Comparison of ENCODE assay signal across 9 cellular contexts in the genomic region with DNA sequence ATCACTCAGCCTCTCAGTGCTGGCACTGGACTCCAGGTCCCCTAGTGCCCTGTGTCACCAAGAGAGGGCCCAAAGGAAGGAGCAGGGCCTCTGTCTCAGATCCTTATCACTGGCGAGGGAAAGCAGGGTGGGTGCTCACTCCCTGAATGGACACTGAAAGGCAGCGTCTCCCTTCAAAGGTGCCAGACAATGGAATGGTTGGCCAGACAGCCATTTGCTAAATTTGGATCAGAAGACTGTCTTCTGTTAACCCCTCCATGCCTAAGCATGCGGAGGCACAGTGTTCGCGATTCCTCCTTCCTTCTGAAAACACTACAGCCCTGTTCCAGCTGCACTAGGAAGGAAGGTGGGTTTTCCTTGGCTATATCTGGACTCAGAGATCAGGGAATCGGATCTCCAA. TPM values are rescaled to one million over a fixed set of nuclear protein-coding genes. Genes with fewer than 3 reads are reported as not detected.
DNase-seq lines count a peak whose midpoint lies in the region; ATAC-seq and TF ChIP-seq lines count a peak whose summit lies in the region.
"Had no signal": no experiment of that assay in that cellular context is flagged by ENCODE, and none has a peak within 500 bp of the region (broad histone marks: within the 10 kb centered on the region; RNA-seq: fewer than 3 reads in every experiment).

No MANE protein-coding gene starts in this region.

- H3K36me3 ChIP-seq in GM23338 (ENCODE audit: insufficient read depth) (no peaks in the 10 kb centered on the region), iPS-15b (ENCODE audit: control insufficient read depth, insufficient read depth, low read length) (no peaks in the 10 kb centered on the region), smooth muscle cell (ENCODE audit: low read depth) (no peaks in the 10 kb centered on the region)

- TF ChIP-seq CTCF in GM23338 (conservative IDR thresholded peaks at IDR 0.05; ENCODE audit: low read depth in 2 of 2) (no peak), WI38 (IDR thresholded peaks at IDR 0.05; ENCODE audit: low read depth, low read length) (no peak), smooth muscle cell (IDR thresholded peaks at IDR 0.05; ENCODE audit: borderline replicate concordance, insufficient read depth, poor library complexity, severe bottlenecking) (no peak)

- H3K4me2 ChIP-seq in GM23338 (peak overlapping the region; percentile 56), smooth muscle cell (peak overlapping the region; percentile 87)

- no peaks in the 10 kb centered on the region for H3K9me2 ChIP-seq in GM23338 (ENCODE audit: insufficient read depth)

- DNase-seq in GM23338 (ENCODE audit: low spot score) = no peak
- no peak for DNase-seq in smooth muscle cell (lab: John Stamatoyannopoulos, UW; ENCODE audit: unreplicated experiment)
- DNase-seq in dedifferentiated amniotic fluid mesenchymal stem cell (ENCODE audit: extremely low spot score) = no peak
- DNase-seq in COR-L47 (lab: John Stamatoyannopoulos, UW) = no peak

- no peaks in the 10 kb centered on the region for H3K9me3 Mint-ChIP-seq in GM23338

- no peak overlapping the region for H3K9ac ChIP-seq in iPS-15b (ENCODE audit: low read depth, low read length)
- H3K9ac ChIP-seq in smooth muscle cell (ENCODE audit: low read depth) = no peak overlapping the region

- H4K20me1 ChIP-seq in GM23338 (replicated peaks; ENCODE audit: insufficient read depth) (peaks cover 10% of the 10 kb centered on the region; the same call in 1 of the 2 replicates), smooth muscle cell (ENCODE audit: low read depth) (no peaks in the 10 kb centered on the region)

- H3K79me2 ChIP-seq in GM23338 (replicated peaks; ENCODE audit: insufficient read depth) = no peaks in the 10 kb centered on the region
- H3K79me2 ChIP-seq in smooth muscle cell (ENCODE audit: low read depth) = no peaks in the 10 kb centered on the region

- no peaks in the 10 kb centered on the region; the same call in 2 of the 3 replicates for H3K36me3 Mint-ChIP-seq in GM23338 (ENCODE audit: low read depth)

- peak overlapping the region; percentile 81; the same call in 1 of the 2 replicates for H3K4me3 ChIP-seq in GM23338
- H3K4me3 ChIP-seq in WI38 (ENCODE audit: low read depth, low read length) = peak overlapping the region; percentile 20; the same call in 1 of the 2 replicates
- H3K4me3 ChIP-seq in iPS-15b (ENCODE audit: low read depth, low read length) = peak overlapping the region; percentile 85
- no peak overlapping the region for H3K4me3 ChIP-seq in smooth muscle cell

- H3K27ac ChIP-seq in GM23338 (ENCODE audit: low read depth) = no peak overlapping the region
- no peak overlapping the region for H3K27ac ChIP-seq in smooth muscle cell (ENCODE audit: low read depth)

- 84% methylated on average over 6 of the region's 6 CpGs for WGBS in smooth muscle cell (ENCODE audit: low lambda C conversion rate)

- ATAC-seq in GM23338 (no peak), HG03565 (IDR thresholded peaks at IDR 0.05; ENCODE audit: unreplicated experiment) (no peak), GM21786 (IDR thresholded peaks at IDR 0.05; ENCODE audit: unreplicated experiment) (no peak)

- H3K27me3 Mint-ChIP-seq in GM23338 (ENCODE audit: insufficient read depth, low read depth, poor library complexity) = peaks cover 50% of the 10 kb centered on the region

- H2AFZ ChIP-seq in GM23338 = 0 out of 2 replicates have a peak overlapping the region, but pooled peaks have one; percentile 68
- H2AFZ ChIP-seq in smooth muscle cell (ENCODE audit: low read depth) = no peak overlapping the region

- peaks cover 18% of the 10 kb centered on the region for H3F3A ChIP-seq in GM23338 (replicated peaks; ENCODE audit: low read depth)
- H3F3A ChIP-seq in smooth muscle cell (ENCODE audit: low read depth) = no peaks in the 10 kb centered on the region

- no peaks in the 10 kb centered on the region for H3K9me3 ChIP-seq in iPS-15b (ENCODE audit: control insufficient read depth, insufficient read depth, low read length)
- H3K9me3 ChIP-seq in smooth muscle cell (replicated peaks; ENCODE audit: low read depth) = no peaks in the 10 kb centered on the region

- H3K4me1 Mint-ChIP-seq in GM23338 = peaks cover 31% of the 10 kb centered on the region

- H3K27me3 ChIP-seq in GM23338 (ENCODE audit: insufficient read depth) = peaks cover 60% of the 10 kb centered on the region
- peaks cover 57% of the 10 kb centered on the region for H3K27me3 ChIP-seq in iPS-15b (ENCODE audit: control insufficient read depth, insufficient read depth, low read length)
- H3K27me3 ChIP-seq in smooth muscle cell (ENCODE audit: low read depth) = peaks cover 39% of the 10 kb centered on the region

- peak overlapping the region; percentile 59; the same call in 2 of the 3 replicates for H3K4me3 Mint-ChIP-seq in GM23338

- no peak overlapping the region for H3K27ac Mint-ChIP-seq in GM23338
- H3K27ac Mint-ChIP-seq: progenitor cell of endocrine pancreas had no signal

- H3K4me1 ChIP-seq in GM23338 (ENCODE audit: insufficient read depth) = peaks cover 26% of the 10 kb centered on the region; the same call in 1 of the 2 replicates
- peaks cover 14% of the 10 kb centered on the region for H3K4me1 ChIP-seq in iPS-15b (ENCODE audit: control insufficient read depth, insufficient read depth, low read length)
- peaks cover 8% of the 10 kb centered on the region for H3K4me1 ChIP-seq in smooth muscle cell (ENCODE audit: low read depth)

TF ChIP-seq in GM23338, 12 proteins besides CTCF, POLR2A, EP300 and RAD21:
- TF ChIP-seq EZH2phosphoT487 (IDR thresholded peaks at IDR 0.05; ENCODE audit: unreplicated experiment) (no peak), ETS1 (IDR thresholded peaks at IDR 0.05) (no peak), STAT1 (IDR thresholded peaks at IDR 0.05; ENCODE audit: unreplicated experiment) (no peak), NANOG (IDR thresholded peaks at IDR 0.05; ENCODE audit: borderline replicate concordance) (no peak)
- TF ChIP-seq, protein P1, sequence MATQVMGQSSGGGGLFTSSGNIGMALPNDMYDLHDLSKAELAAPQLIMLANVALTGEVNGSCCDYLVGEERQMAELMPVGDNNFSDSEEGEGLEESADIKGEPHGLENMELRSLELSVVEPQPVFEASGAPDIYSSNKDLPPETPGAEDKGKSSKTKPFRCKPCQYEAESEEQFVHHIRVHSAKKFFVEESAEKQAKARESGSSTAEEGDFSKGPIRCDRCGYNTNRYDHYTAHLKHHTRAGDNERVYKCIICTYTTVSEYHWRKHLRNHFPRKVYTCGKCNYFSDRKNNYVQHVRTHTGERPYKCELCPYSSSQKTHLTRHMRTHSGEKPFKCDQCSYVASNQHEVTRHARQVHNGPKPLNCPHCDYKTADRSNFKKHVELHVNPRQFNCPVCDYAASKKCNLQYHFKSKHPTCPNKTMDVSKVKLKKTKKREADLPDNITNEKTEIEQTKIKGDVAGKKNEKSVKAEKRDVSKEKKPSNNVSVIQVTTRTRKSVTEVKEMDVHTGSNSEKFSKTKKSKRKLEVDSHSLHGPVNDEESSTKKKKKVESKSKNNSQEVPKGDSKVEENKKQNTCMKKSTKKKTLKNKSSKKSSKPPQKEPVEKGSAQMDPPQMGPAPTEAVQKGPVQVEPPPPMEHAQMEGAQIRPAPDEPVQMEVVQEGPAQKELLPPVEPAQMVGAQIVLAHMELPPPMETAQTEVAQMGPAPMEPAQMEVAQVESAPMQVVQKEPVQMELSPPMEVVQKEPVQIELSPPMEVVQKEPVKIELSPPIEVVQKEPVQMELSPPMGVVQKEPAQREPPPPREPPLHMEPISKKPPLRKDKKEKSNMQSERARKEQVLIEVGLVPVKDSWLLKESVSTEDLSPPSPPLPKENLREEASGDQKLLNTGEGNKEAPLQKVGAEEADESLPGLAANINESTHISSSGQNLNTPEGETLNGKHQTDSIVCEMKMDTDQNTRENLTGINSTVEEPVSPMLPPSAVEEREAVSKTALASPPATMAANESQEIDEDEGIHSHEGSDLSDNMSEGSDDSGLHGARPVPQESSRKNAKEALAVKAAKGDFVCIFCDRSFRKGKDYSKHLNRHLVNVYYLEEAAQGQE (IDR thresholded peaks at IDR 0.05; ENCODE audit: unreplicated experiment) = no peak

RNA-seq across cellular contexts. Expression of gene SRCIN1, which starts 48.4 kb away (rescaled TPM):
- 1.3 and 2.2 TPM in 2 replicates for total RNA-seq in GM23338 (2014; rRNA removed; shearing (Covaris generic))
- polyA plus RNA-seq in GM23338 (2016; fragmentation: Nextera tagmentation; extraction: Ambion mirVana) = 0.87 TPM in 2 replicates
- 0.09 and 0.90 TPM in 2 replicates for total RNA-seq in smooth muscle cell
- 0.16 and 0.72 TPM in 2 replicates for polyA plus RNA-seq in smooth muscle cell
